In the genomic region with DNA sequence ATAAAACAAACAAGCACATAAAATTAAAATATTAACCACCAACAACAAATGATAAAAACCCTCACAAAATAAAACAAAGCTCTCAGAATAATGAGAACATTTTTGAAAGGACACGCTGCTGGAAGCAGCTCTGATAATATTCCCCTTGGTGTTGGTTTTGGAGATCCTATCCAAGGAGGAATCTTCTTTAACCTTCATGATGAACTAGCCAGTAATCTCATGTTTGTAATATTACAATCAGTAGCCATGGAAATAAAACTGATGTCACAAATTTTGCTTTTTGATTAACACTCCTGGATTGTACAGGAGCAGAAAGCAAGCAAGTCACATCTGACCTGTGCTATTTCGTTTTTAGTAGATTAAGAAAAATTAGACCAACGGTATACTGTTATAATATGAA, we compare ENCODE assay signal across 11 cellular contexts.
A peak's percentile ranks its signal among the peaks of the same experiment; 100 is the strongest.
DNase-seq lines count a peak whose midpoint lies in the region; FAIRE-seq and TF ChIP-seq lines count a peak whose summit lies in the region.
"Had no signal": no experiment of that assay in that cellular context is flagged by ENCODE, and none has a peak within 500 bp of the region (broad histone marks: within the 10 kb centered on the region; RNA-seq: fewer than 3 reads in every experiment).

No MANE protein-coding gene starts in this region.

- peak overlapping the region; percentile 63 for H3K27ac Mint-ChIP-seq in HFFc6
- H3K27ac Mint-ChIP-seq: CD4-positive, CD25-positive, alpha-beta regulatory T cell had no signal

- H3K4me1 Mint-ChIP-seq in HFFc6 (ENCODE audit: low read depth), result peaks cover 100% of the 10 kb centered on the region

- TF ChIP-seq CTCF in HFFc6 (IDR thresholded peaks at IDR 0.05) (no peak), hepatocyte (IDR thresholded peaks at IDR 0.05; ENCODE audit: poor library complexity) (no peak), smooth muscle cell (IDR thresholded peaks at IDR 0.05; ENCODE audit: borderline replicate concordance, insufficient read depth, poor library complexity, severe bottlenecking) (no peak), ovary (IDR thresholded peaks at IDR 0.05) (no peak), esophagus muscularis mucosa (IDR thresholded peaks at IDR 0.05) (no peak)

- H3K27me3 ChIP-seq in hepatocyte (no peaks in the 10 kb centered on the region), smooth muscle cell (ENCODE audit: low read depth) (no peaks in the 10 kb centered on the region), ovary (no peaks in the 10 kb centered on the region), esophagus muscularis mucosa (no peaks in the 10 kb centered on the region)
- H3K27me3 ChIP-seq: SJSA1 had no signal

- no peaks in the 10 kb centered on the region for H3K36me3 Mint-ChIP-seq in HFFc6 (ENCODE audit: low read depth)

- H4K20me1 ChIP-seq in hepatocyte (ENCODE audit: insufficient read depth, poor library complexity, severe bottlenecking), result no peaks in the 10 kb centered on the region
- no peaks in the 10 kb centered on the region for H4K20me1 ChIP-seq in smooth muscle cell (ENCODE audit: low read depth)

- peaks cover 51% of the 10 kb centered on the region for H3K4me1 ChIP-seq in hepatocyte (ENCODE audit: insufficient read depth)
- H3K4me1 ChIP-seq in smooth muscle cell (ENCODE audit: low read depth), result peaks cover 16% of the 10 kb centered on the region
- H3K4me1 ChIP-seq in ovary (ENCODE audit: insufficient read depth), result peaks cover 25% of the 10 kb centered on the region
- H3K4me1 ChIP-seq in esophagus muscularis mucosa, result peaks cover 23 to 37% (median 32%) of the 10 kb centered on the region in 4 donors

- H3K4me3 ChIP-seq in hepatocyte (no peak overlapping the region), smooth muscle cell (no peak overlapping the region), ovary (no peak overlapping the region), esophagus muscularis mucosa (no peak overlapping the region)
- H3K4me3 ChIP-seq: SJSA1 had no signal

- H3K27me3 Mint-ChIP-seq in HFFc6 (ENCODE audit: insufficient read depth), result no peaks in the 10 kb centered on the region
- H3K27me3 Mint-ChIP-seq: CD4-positive, CD25-positive, alpha-beta regulatory T cell had no signal

- H3K36me3 ChIP-seq in hepatocyte (replicated peaks; ENCODE audit: insufficient read depth, low read depth) (no peaks in the 10 kb centered on the region), smooth muscle cell (ENCODE audit: low read depth) (no peaks in the 10 kb centered on the region), ovary (no peaks in the 10 kb centered on the region), esophagus muscularis mucosa (no peaks in the 10 kb centered on the region)
- H3K36me3 ChIP-seq: SJSA1 had no signal

- no peak overlapping the region for H3K4me3 Mint-ChIP-seq in HFFc6
- H3K4me3 Mint-ChIP-seq: CD4-positive, CD25-positive, alpha-beta regulatory T cell had no signal

- H3F3A ChIP-seq in smooth muscle cell (ENCODE audit: low read depth), result peaks cover 7% of the 10 kb centered on the region

- H3K9me3 Mint-ChIP-seq in HFFc6, result no peaks in the 10 kb centered on the region

- no peak for TF ChIP-seq POLR2A in GM12892 (IDR thresholded peaks at IDR 0.05; ENCODE audit: low read depth, low read length)
- no peak for TF ChIP-seq POLR2A in ovary (IDR thresholded peaks at IDR 0.05)
- no peak for TF ChIP-seq POLR2A in esophagus muscularis mucosa (IDR thresholded peaks at IDR 0.05; ENCODE audit: low read depth)

- intact Hi-C loops in ovary (cut with DNase I) (loop anchor here (5.0 to 10.0 kb wide), 7 partner anchors 179 to 1211 kb away; partner anchors contain the start of genes PDGFRA (in 3 of the 4) and FIP1L1 (in 1 of the 4)), esophagus muscularis mucosa (cut with DNase I) (loop anchor here (10.0 kb wide), 1 partner anchor 359 kb away; the partner anchor contains the start of gene FIP1L1)

- WGBS in hepatocyte (ENCODE audit: low lambda C conversion rate, missing lambda C conversion rate), result 85% methylated on average over 3 of the region's 3 CpGs
- WGBS in smooth muscle cell (ENCODE audit: low lambda C conversion rate), result 88% methylated on average over 3 of the region's 3 CpGs
- 17 to 25% (median 23%) methylated on average over 3 of the region's 3 CpGs for WGBS in ovary, 3 donors
- 78% methylated on average over 3 of the region's 3 CpGs for WGBS in esophagus muscularis mucosa

- H3K9ac ChIP-seq in smooth muscle cell (ENCODE audit: low read depth), result no peak overlapping the region

- no peak for TF ChIP-seq EP300 in ovary (IDR thresholded peaks at IDR 0.05)
- TF ChIP-seq EP300 in esophagus muscularis mucosa (IDR thresholded peaks at IDR 0.05), result no peak

- DNase-seq in GM12892 (ENCODE audit: insufficient read length) (no peak), HFFc6 (no peak), hepatocyte (ENCODE audit: low spot score) (no peak), smooth muscle cell (lab: John Stamatoyannopoulos, UW; ENCODE audit: unreplicated experiment) (no peak), NCI-H2029 (lab: John Stamatoyannopoulos, UW) (no peak), ovary (no peak), esophagus muscularis mucosa (ENCODE audit: extremely low spot score) (no peak)
- DNase-seq: CD4-positive, CD25-positive, alpha-beta regulatory T cell; DMS79 treated with DMSO at 0.1 percent for 48 hours; GOT3 had no signal

- no peaks in the 10 kb centered on the region for H3K79me2 ChIP-seq in hepatocyte
- H3K79me2 ChIP-seq in smooth muscle cell (ENCODE audit: low read depth), result no peaks in the 10 kb centered on the region

- peak; percentile 9 for FAIRE-seq in GM12892 (lab: Jason Lieb, UNC)

- H3K27ac ChIP-seq in hepatocyte, result peak overlapping the region; percentile 12
- peak overlapping the region; percentile 25 for H3K27ac ChIP-seq in smooth muscle cell (ENCODE audit: low read depth)
- peak overlapping the region in 1 of 2 donors; percentile 38 for H3K27ac ChIP-seq in ovary
- peak overlapping the region in 1 of 4 donors; percentile 24 for H3K27ac ChIP-seq in esophagus muscularis mucosa (replicated peaks in 1 of 4)
- H3K27ac ChIP-seq: SJSA1 had no signal

- H3K9me2 ChIP-seq in hepatocyte (replicated peaks; ENCODE audit: insufficient read depth), result no peaks in the 10 kb centered on the region

- H2AFZ ChIP-seq in hepatocyte (no peak overlapping the region), smooth muscle cell (ENCODE audit: low read depth) (no peak overlapping the region)

- H3K9me3 ChIP-seq in hepatocyte (ENCODE audit: low read depth) (no peaks in the 10 kb centered on the region), smooth muscle cell (replicated peaks; ENCODE audit: low read depth) (no peaks in the 10 kb centered on the region), ovary (no peaks in the 10 kb centered on the region), esophagus muscularis mucosa (no peaks in the 10 kb centered on the region)
- H3K9me3 ChIP-seq: SJSA1 had no signal

- H3K4me2 ChIP-seq in hepatocyte (no peak overlapping the region), smooth muscle cell (peak overlapping the region; percentile 60)
